Comparison of ENCODE assay signal across 9 cellular contexts in genomic region chr6:152232494-152233151, GRCh38.
DNase-seq lines count a peak whose midpoint lies in the region; ATAC-seq, FAIRE-seq and TF ChIP-seq lines count a peak whose summit lies in the region.
"Had no signal": no experiment of that assay in that cellular context is flagged by ENCODE, and none has a peak within 500 bp of the region (broad histone marks: within the 10 kb centered on the region; RNA-seq: fewer than 3 reads in every experiment).

No MANE protein-coding gene starts in this region.

- H3K27me3 ChIP-seq in astrocyte (ENCODE audit: insufficient read depth, low read length) (no peaks in the 10 kb centered on the region), psoas muscle (ENCODE audit: insufficient read depth in 3 of 3, low read length in 2 of 3) (no peaks in the 10 kb centered on the region)

- H3K27ac ChIP-seq in astrocyte (ENCODE audit: low read depth, low read length) (peak overlapping the region; percentile 54), psoas muscle (no peak overlapping the region)

- no peak for ATAC-seq in psoas muscle

- H4K20me1 ChIP-seq in astrocyte (ENCODE audit: insufficient read depth, low read length) = no peaks in the 10 kb centered on the region

- FAIRE-seq in A204.1 (lab: Jason Lieb, UNC) (peak; percentile 6), astrocyte (lab: Jason Lieb, UNC) (no peak)
- FAIRE-seq: bronchial epithelial cell had no signal

- no peaks in the 10 kb centered on the region for H3K27me3 Mint-ChIP-seq in astrocyte (ENCODE audit: low read depth, unreplicated experiment)

- H3K4me3 ChIP-seq in NB4 (ENCODE audit: low read depth, low read length) = no peak overlapping the region
- no peak overlapping the region for H3K4me3 ChIP-seq in astrocyte (ENCODE audit: insufficient read depth, low read depth, low read length)
- no peak overlapping the region for H3K4me3 ChIP-seq in psoas muscle

- peak overlapping the region; percentile 33 for H3K9ac ChIP-seq in astrocyte (ENCODE audit: low read length)

- no peak for TF ChIP-seq CTCF in NB4 (IDR thresholded peaks at IDR 0.05; ENCODE audit: low read depth, low read length)
- TF ChIP-seq CTCF in astrocyte (IDR thresholded peaks at IDR 0.05; ENCODE audit: insufficient read depth, low read depth, low read length) = peak; percentile 29
- no peak for TF ChIP-seq CTCF in psoas muscle (IDR thresholded peaks at IDR 0.05)

- H3K36me3 Mint-ChIP-seq in astrocyte (ENCODE audit: low read depth, unreplicated experiment) = peaks cover 28% of the 10 kb centered on the region

- no peak overlapping the region for H2AFZ ChIP-seq in astrocyte (ENCODE audit: low read depth, low read length)

- TF ChIP-seq POLR2A in NB4 (IDR thresholded peaks at IDR 0.05; ENCODE audit: extremely low read depth, insufficient read length) = no peak

- intact Hi-C loops in psoas muscle (cut with DNase I) = no loop called here

- H3K4me3 Mint-ChIP-seq in astrocyte (ENCODE audit: unreplicated experiment) = no peak overlapping the region

- H3K4me1 ChIP-seq in astrocyte (ENCODE audit: insufficient read depth, low read length) = peaks cover 6% of the 10 kb centered on the region
- no peaks in the 10 kb centered on the region for H3K4me1 ChIP-seq in psoas muscle

- peak overlapping the region; percentile 96 for H3K27ac Mint-ChIP-seq in astrocyte (ENCODE audit: unreplicated experiment)

- peak; percentile 7 for DNase-seq in NB4 (ENCODE audit: low read depth)
- peak; percentile 70 for DNase-seq in astrocyte (ENCODE audit: low read depth)
- peak; percentile 31 for DNase-seq in left kidney (ENCODE audit: low read depth, low spot score)
- no peak for DNase-seq in DMS153 treated with DMSO at 0.1 percent for 48 hours (lab: John Stamatoyannopoulos, UW; ENCODE audit: unreplicated experiment)
- DNase-seq in foreskin melanocyte = no peak
- DNase-seq in NAMALWA (ENCODE audit: low spot score) = no peak
- no peak for DNase-seq in psoas muscle

- peaks cover 2% of the 10 kb centered on the region for H3K9me3 Mint-ChIP-seq in astrocyte (ENCODE audit: unreplicated experiment)

- H3K79me2 ChIP-seq in astrocyte (ENCODE audit: insufficient read depth, low read length) = no peaks in the 10 kb centered on the region

- H3K9me3 ChIP-seq in astrocyte (ENCODE audit: insufficient read depth, low read depth, low read length) (no peaks in the 10 kb centered on the region), psoas muscle (no peaks in the 10 kb centered on the region)

- H3K4me2 ChIP-seq in astrocyte (ENCODE audit: low read length) = peak overlapping the region; percentile 42

- peaks cover 19% of the 10 kb centered on the region for H3K4me1 Mint-ChIP-seq in astrocyte (ENCODE audit: low read depth, unreplicated experiment)

- peaks cover 44% of the 10 kb centered on the region for H3K36me3 ChIP-seq in astrocyte (ENCODE audit: insufficient read depth, low read length)
- H3K36me3 ChIP-seq in psoas muscle (ENCODE audit: insufficient read depth in 1 of 2, low read depth in 1 of 2) = peaks cover 4 to 87% of the 10 kb centered on the region in 2 donors

- WGBS in psoas muscle, 3 donors = 68 to 80% (median 79%) methylated on average over 5 of the region's 5 CpGs

Comparison
In these comparisons a context has a peak if more than half of its experiments do, and no peak if none do; other contexts are left out.
1. DNase-seq: peak in NB4 (single experiment), astrocyte (single experiment) and left kidney (single experiment); none in DMS153 treated with DMSO at 0.1 percent for 48 hours (single experiment), foreskin melanocyte (single experiment), NAMALWA (single experiment) and psoas muscle (0 of 2).